Comparison of ENCODE assay signal across 9 cellular contexts in the genomic region with DNA sequence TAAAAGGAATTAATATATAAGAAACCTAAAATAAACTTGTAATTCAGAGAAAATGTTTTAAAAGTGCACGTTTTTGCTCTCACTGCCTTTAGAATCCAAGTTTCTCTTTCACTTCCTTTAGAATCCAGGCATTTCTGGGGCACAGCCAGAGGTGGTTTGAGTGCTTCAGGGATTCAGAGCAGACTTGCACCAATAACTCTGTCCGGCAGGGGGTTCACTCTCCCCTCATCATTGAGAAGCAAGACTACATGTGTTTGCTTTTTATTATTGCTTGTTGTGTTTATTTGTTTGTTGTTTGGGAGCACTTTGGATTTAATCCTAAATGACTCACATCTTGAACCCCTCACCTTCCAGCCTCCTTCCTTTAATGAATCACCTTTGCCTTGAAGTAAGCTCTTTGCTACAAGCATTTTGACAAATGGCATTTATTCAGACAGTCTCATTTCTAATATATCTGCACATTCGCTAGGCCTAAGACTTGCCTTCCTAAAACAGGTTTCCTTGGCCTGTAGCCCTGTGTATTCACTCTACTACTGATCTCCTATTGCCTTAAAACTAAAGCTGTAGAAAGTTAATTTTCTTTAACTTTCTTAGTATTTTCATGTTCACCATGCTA.
DNase-seq lines count a peak whose midpoint lies in the region; ATAC-seq, FAIRE-seq and TF ChIP-seq lines count a peak whose summit lies in the region.
"Had no signal": no experiment of that assay in that cellular context is flagged by ENCODE, and none has a peak within 500 bp of the region (broad histone marks: within the 10 kb centered on the region; RNA-seq: fewer than 3 reads in every experiment).

No MANE protein-coding gene starts in this region.

- no peak overlapping the region for H2BK120ac ChIP-seq in H1 (replicated peaks; ENCODE audit: low read depth, low read length)

- no peak overlapping the region for H3K14ac ChIP-seq in H1 (ENCODE audit: insufficient read length)

- H3K23ac ChIP-seq in H1 (ENCODE audit: insufficient read length): no peak overlapping the region

- no peak overlapping the region for H4K5ac ChIP-seq in H1 (ENCODE audit: insufficient read length, low read depth, low read length)

- TF ChIP-seq EP300 in H1 (IDR thresholded peaks at IDR 0.05; ENCODE audit: borderline replicate concordance in 1 of 2, low read depth in 2 of 2, low read length in 2 of 2): no peak

- no peaks in the 10 kb centered on the region for H4K20me1 ChIP-seq in H1 (replicated peaks in 1 of 2; ENCODE audit: control insufficient read depth in 1 of 2, insufficient read depth in 2 of 2, low read length in 2 of 2)
- H4K20me1 ChIP-seq: BLaER1 treated with 17β-estradiol and CSF1 and Interleukin-3, amounts not matched to agents 10 nM and 100 nM had no signal

- TF ChIP-seq POLR2A in H1 (IDR thresholded peaks at IDR 0.05; ENCODE audit: control extremely low read depth in 1 of 2, low read depth in 2 of 2, low read length in 2 of 2): no peak

- no peak for FAIRE-seq in H1 (lab: Jason Lieb, UNC)

- H3K79me1 ChIP-seq in H1 (ENCODE audit: low read depth, low read length): no peaks in the 10 kb centered on the region

- H3K23me2 ChIP-seq in H1 (ENCODE audit: low read depth, low read length): no peaks in the 10 kb centered on the region

- no peak overlapping the region for H2BK12ac ChIP-seq in H1 (ENCODE audit: low read depth, low read length)

- H3K9ac ChIP-seq in H1 (replicated peaks in 1 of 4; ENCODE audit: extremely low read depth in 1 of 4, low read depth in 3 of 4, low read length in 3 of 4): no peak overlapping the region

- CTCF ChIA-PET in H1 (lab: Charles Lee; ENCODE audit: partially characterized antibody): interaction anchor here (0.6 to 3.1 kb wide), 39 partner anchors 11 to 818 kb away, joined by 3 to 15 read pairs (median 3); no protein-coding TSS in a partner anchor

- no peak for ATAC-seq in HG02759 (IDR thresholded peaks at IDR 0.05; ENCODE audit: unreplicated experiment)
- ATAC-seq in HG03196 (IDR thresholded peaks at IDR 0.05; ENCODE audit: unreplicated experiment): no peak

- peak overlapping the region; percentile 42 for H3K27ac ChIP-seq in HL-60 (replicated peaks)
- no peak overlapping the region for H3K27ac ChIP-seq in H1 (ENCODE audit: low read depth, low read length)
- H3K27ac ChIP-seq: BLaER1 treated with 17β-estradiol and CSF1 and Interleukin-3, amounts not matched to agents 10 nM and 100 nM had no signal

- no peak overlapping the region for H3K4me2 ChIP-seq in H1 (ENCODE audit: insufficient read depth in 1 of 2, low read depth in 2 of 2, low read length in 2 of 2)

- no peak overlapping the region for H2BK20ac ChIP-seq in H1 (ENCODE audit: low read length)

- no peak overlapping the region for H4K91ac ChIP-seq in H1 (replicated peaks; ENCODE audit: insufficient read length, low read length)

- H4K8ac ChIP-seq in H1 (ENCODE audit: extremely low read depth, insufficient read depth, low read length): no peak overlapping the region

- no peaks in the 10 kb centered on the region for H3K79me2 ChIP-seq in H1 (ENCODE audit: control insufficient read depth in 1 of 2, insufficient read depth in 2 of 2, low read length in 2 of 2)

- H3K4ac ChIP-seq in H1 (replicated peaks; ENCODE audit: insufficient read length, low read depth, low read length): no peak overlapping the region

- TF ChIP-seq RAD21 in H1 (IDR thresholded peaks at IDR 0.05 in 1 of 2, conservative IDR thresholded peaks at IDR 0.05 in 1 of 2; ENCODE audit: low read depth in 2 of 2, low read length in 2 of 2): peak; percentile 71 to 76

- no peak overlapping the region for H2AK5ac ChIP-seq in H1 (ENCODE audit: low read depth, low read length)

- DNase-seq in NCI-H1436 (lab: John Stamatoyannopoulos, UW) (peak; percentile 13), NCI-H1436 treated with DMSO at 0.1 percent for 48 hours (lab: John Stamatoyannopoulos, UW) (no peak), HL-60 (ENCODE audit: low read depth in 1 of 2, low spot score in 1 of 2) (peak; percentile 48 to 72), OCI-M1 (lab: John Stamatoyannopoulos, UW) (peak; percentile 84), H1 (ENCODE audit: low read depth in 1 of 2, low spot score in 2 of 2) (peak; percentile 50 to 65), medulla oblongata (ENCODE audit: extremely low spot score) (peak; percentile 61)

- no peaks in the 10 kb centered on the region for H3K4me1 ChIP-seq in H1 (replicated peaks in 1 of 4; ENCODE audit: control insufficient read depth in 3 of 4, insufficient read depth in 4 of 4, low read length in 3 of 4)
- H3K4me1 ChIP-seq: BLaER1 treated with 17β-estradiol and CSF1 and Interleukin-3, amounts not matched to agents 10 nM and 100 nM had no signal

- WGBS in H1 (ENCODE audit: extremely low coverage in 1 of 2, insufficient coverage in 1 of 2, insufficient read length in 1 of 2, insufficient replicate concordance in 2 of 2, low coverage in 1 of 2, low lambda C conversion rate in 2 of 2, missing lambda C conversion rate in 1 of 2), 2 experiments: 45% methylated on average over 3 of the region's 3 CpGs; no CpG with 5 or more reads in 1 of the 2 experiments

- H3K56ac ChIP-seq in H1 (replicated peaks; ENCODE audit: insufficient read length, low read depth, low read length): no peak overlapping the region

- H3K27me3 ChIP-seq in HL-60 (ENCODE audit: insufficient read depth, poor library complexity, severe bottlenecking) (no peaks in the 10 kb centered on the region), H1 (replicated peaks in 1 of 4; ENCODE audit: control insufficient read depth in 3 of 4, extremely low read depth in 1 of 4, insufficient read depth in 3 of 4, low read length in 3 of 4) (no peaks in the 10 kb centered on the region)
- H3K27me3 ChIP-seq: BLaER1 treated with 17β-estradiol and CSF1 and Interleukin-3, amounts not matched to agents 10 nM and 100 nM had no signal

- H2BK5ac ChIP-seq in H1 (ENCODE audit: low read depth, low read length): no peak overlapping the region

- TF ChIP-seq CTCF in HL-60 (IDR thresholded peaks at IDR 0.05; ENCODE audit: insufficient read depth, low read length) (peak; percentile 64), H1 (IDR thresholded peaks at IDR 0.05; ENCODE audit: control extremely low read depth in 1 of 3, insufficient read depth in 1 of 3, low read depth in 1 of 3, low read length in 3 of 3) (peak; percentile 43 to 73 (median 52))

- no peak overlapping the region for H2BK15ac ChIP-seq in H1 (ENCODE audit: low read length)

- POLR2A ChIA-PET in H1 (lab: Charles Lee; ENCODE audit: partially characterized antibody): no interaction called here

- H3K18ac ChIP-seq in H1 (ENCODE audit: extremely low read depth, low read length): no peak overlapping the region

- H3K9me3 ChIP-seq in H1 (ENCODE audit: insufficient read depth in 2 of 2, low read depth in 1 of 2, low read length in 1 of 2): no peaks in the 10 kb centered on the region
- H3K9me3 ChIP-seq: BLaER1 treated with 17β-estradiol and CSF1 and Interleukin-3, amounts not matched to agents 10 nM and 100 nM had no signal

- no peaks in the 10 kb centered on the region for H3K36me3 ChIP-seq in H1 (ENCODE audit: control insufficient read depth in 2 of 4, insufficient read depth in 4 of 4, low read length in 3 of 4)
- H3K36me3 ChIP-seq: BLaER1 treated with 17β-estradiol and CSF1 and Interleukin-3, amounts not matched to agents 10 nM and 100 nM had no signal

- no peak overlapping the region for H3K4me3 ChIP-seq in HL-60 (replicated peaks; ENCODE audit: insufficient read depth, low read length)
- no peak overlapping the region for H3K4me3 ChIP-seq in H1 (ENCODE audit: extremely low read depth in 1 of 4, insufficient read depth in 2 of 4, low read depth in 3 of 4, low read length in 4 of 4)
- H3K4me3 ChIP-seq: BLaER1 treated with 17β-estradiol and CSF1 and Interleukin-3, amounts not matched to agents 10 nM and 100 nM had no signal

- H2AFZ ChIP-seq in H1 (ENCODE audit: low read length): no peak overlapping the region

TF ChIP-seq in H1, 55 proteins besides CTCF, POLR2A, EP300 and RAD21:
- TF ChIP-seq RFX5 (IDR thresholded peaks at IDR 0.05; ENCODE audit: borderline replicate concordance, low read depth, low read length) (no peak), JUND (IDR thresholded peaks at IDR 0.05; ENCODE audit: low read length) (no peak), SP2 (IDR thresholded peaks at IDR 0.05; ENCODE audit: low read length) (no peak), RBBP5 (IDR thresholded peaks at IDR 0.05; ENCODE audit: borderline replicate concordance, low read depth, low read length) (no peak), TAF7 (optimal IDR thresholded peaks at IDR 0.05; ENCODE audit: borderline replicate concordance, low read depth, low read length) (no peak)
- TF ChIP-seq, protein P1, sequence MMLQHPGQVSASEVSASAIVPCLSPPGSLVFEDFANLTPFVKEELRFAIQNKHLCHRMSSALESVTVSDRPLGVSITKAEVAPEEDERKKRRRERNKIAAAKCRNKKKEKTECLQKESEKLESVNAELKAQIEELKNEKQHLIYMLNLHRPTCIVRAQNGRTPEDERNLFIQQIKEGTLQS (IDR thresholded peaks at IDR 0.05; ENCODE audit: insufficient read depth, low read depth, low read length): no peak
